ENCODE assay signal across 17 cellular contexts in the genomic region with DNA sequence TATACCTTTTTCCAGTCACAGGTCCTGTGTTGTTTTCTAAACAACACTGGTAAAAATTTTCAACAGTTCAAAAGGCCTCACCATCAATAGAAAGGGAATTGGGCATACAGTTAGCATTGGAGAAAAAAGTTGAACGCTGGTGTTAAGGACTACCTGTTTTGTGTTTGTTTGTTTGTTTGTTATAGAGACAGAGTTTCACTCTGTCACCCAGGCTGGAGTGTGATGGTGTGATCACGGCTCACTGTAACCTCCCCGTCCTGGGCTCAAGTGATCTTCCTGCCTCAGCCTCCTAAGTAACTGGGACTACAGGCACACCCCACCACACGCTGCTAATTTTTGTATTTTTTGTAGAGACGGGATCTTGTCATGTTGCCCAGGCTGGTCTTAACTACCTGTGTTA.
DNase-seq lines count a peak whose midpoint lies in the region; ATAC-seq and TF ChIP-seq lines count a peak whose summit lies in the region.
"Had no signal": no experiment of that assay in that cellular context is flagged by ENCODE, and none has a peak within 500 bp of the region (broad histone marks: within the 10 kb centered on the region; RNA-seq: fewer than 3 reads in every experiment).

No MANE protein-coding gene starts in this region.

- no peak overlapping the region for H3K4me3 ChIP-seq in CD8-positive, alpha-beta T cell (ENCODE audit: low read depth, low read length)

- no peak for TF ChIP-seq CTCF in CD8-positive, alpha-beta T cell (IDR thresholded peaks at IDR 0.05)
- TF ChIP-seq CTCF in glutamatergic neuron (IDR thresholded peaks at IDR 0.05; ENCODE audit: partially characterized antibody, unreplicated experiment): no peak
- TF ChIP-seq CTCF in osteocyte (IDR thresholded peaks at IDR 0.05): no peak

- peaks cover 14% of the 10 kb centered on the region for H3K4me1 ChIP-seq in CD8-positive, alpha-beta T cell (ENCODE audit: insufficient read depth, low read length)

- H3K9me3 ChIP-seq in CD8-positive, alpha-beta T cell (ENCODE audit: low read length): no peaks in the 10 kb centered on the region
- H3K9me3 ChIP-seq: ascending aorta, ovary had no signal

- intact Hi-C loops in CD8-positive, alpha-beta T cell (cut with DNase I, micrococcal nuclease): no loop called here
- intact Hi-C loops in Right ventricle myocardium superior (cut with DNase I): loop anchor here (5.0 kb wide), 1 partner anchor 101 kb away; no protein-coding TSS in a partner anchor

- POLR2A ChIA-PET in CD8-positive, alpha-beta T cell (lab: Charles Lee): no interaction called here
- POLR2A ChIA-PET in T-cell (lab: Charles Lee): no interaction called here

- no peaks in the 10 kb centered on the region for H3K9me3 Mint-ChIP-seq in CD8-positive, alpha-beta T cell
- H3K9me3 Mint-ChIP-seq in T-cell: peaks cover 0 to 4% (median 0%) of the 10 kb centered on the region in 3 donors
- no peaks in the 10 kb centered on the region for H3K9me3 Mint-ChIP-seq in glutamatergic neuron (ENCODE audit: unreplicated experiment)
- peaks cover 4% of the 10 kb centered on the region for H3K9me3 Mint-ChIP-seq in osteocyte (ENCODE audit: unreplicated experiment)
- H3K9me3 Mint-ChIP-seq: activated CD8-positive, alpha-beta T cell treated with anti-CD3 and anti-CD28 coated beads for 36 hours had no signal

- H3K4me3 Mint-ChIP-seq in CD8-positive, alpha-beta T cell: peak overlapping the region; percentile 49
- peak overlapping the region; percentile 29 to 80 (median 44) for H3K4me3 Mint-ChIP-seq in T-cell
- peak overlapping the region; percentile 85 for H3K4me3 Mint-ChIP-seq in glutamatergic neuron (ENCODE audit: unreplicated experiment)
- H3K4me3 Mint-ChIP-seq in osteocyte (ENCODE audit: unreplicated experiment): peak overlapping the region; percentile 75

- no peak overlapping the region for H3K27ac Mint-ChIP-seq in CD8-positive, alpha-beta T cell
- no peak overlapping the region for H3K27ac Mint-ChIP-seq in T-cell
- H3K27ac Mint-ChIP-seq in glutamatergic neuron (ENCODE audit: unreplicated experiment): no peak overlapping the region
- peak overlapping the region; percentile 96 for H3K27ac Mint-ChIP-seq in osteocyte (ENCODE audit: unreplicated experiment)
- H3K27ac Mint-ChIP-seq: activated CD8-positive, alpha-beta T cell treated with anti-CD3 and anti-CD28 coated beads for 36 hours had no signal

- no peak overlapping the region for H3K27ac ChIP-seq in CD8-positive, alpha-beta T cell (ENCODE audit: low read depth, low read length)
- H3K27ac ChIP-seq: ovary had no signal

- CTCF ChIA-PET in CD8-positive, alpha-beta T cell (lab: Charles Lee): no interaction called here
- CTCF ChIA-PET in T-cell (lab: Charles Lee): no interaction called here

- peaks cover 65% of the 10 kb centered on the region for H3K27me3 Mint-ChIP-seq in CD8-positive, alpha-beta T cell (ENCODE audit: low read depth)
- H3K27me3 Mint-ChIP-seq in T-cell (peaks cover 61 to 71% of the 10 kb centered on the region in 2 donors), glutamatergic neuron (ENCODE audit: unreplicated experiment) (peaks cover 11% of the 10 kb centered on the region), osteocyte (ENCODE audit: unreplicated experiment) (no peaks in the 10 kb centered on the region)

- H3K36me3 ChIP-seq in CD8-positive, alpha-beta T cell (ENCODE audit: insufficient read depth, low read length): no peaks in the 10 kb centered on the region
- H3K36me3 ChIP-seq: ascending aorta, ovary had no signal

- H3K4me1 Mint-ChIP-seq in CD8-positive, alpha-beta T cell (ENCODE audit: low read depth): peaks cover 28% of the 10 kb centered on the region
- H3K4me1 Mint-ChIP-seq in T-cell: peaks cover 16 to 30% (median 22%) of the 10 kb centered on the region in 3 donors
- H3K4me1 Mint-ChIP-seq in glutamatergic neuron (ENCODE audit: low read depth, unreplicated experiment): peaks cover 14% of the 10 kb centered on the region
- H3K4me1 Mint-ChIP-seq in osteocyte (ENCODE audit: unreplicated experiment): peaks cover 57% of the 10 kb centered on the region

- no peak for ATAC-seq in CD8-positive, alpha-beta T cell
- ATAC-seq in T-cell (replicated peaks in 1 of 4): no peak
- ATAC-seq in Right ventricle myocardium superior (ENCODE audit: poor library complexity): no peak
- ATAC-seq: activated CD8-positive, alpha-beta T cell treated with anti-CD3 and anti-CD28 coated beads for 36 hours; HepG2; sciatic nerve had no signal

- DNase-seq in CD8-positive, alpha-beta T cell: no peak
- no peak for DNase-seq in T-cell
- DNase-seq in glutamatergic neuron: no peak
- DNase-seq in osteocyte (ENCODE audit: extremely low spot score, unreplicated experiment): no peak
- DNase-seq in NCI-H82 treated with DMSO at 0.1 percent for 48 hours (lab: John Stamatoyannopoulos, UW; ENCODE audit: unreplicated experiment): no peak
- DNase-seq in NCI-H2107 treated with DMSO at 0.1 percent for 48 hours (lab: John Stamatoyannopoulos, UW; ENCODE audit: unreplicated experiment): no peak
- DNase-seq in Right ventricle myocardium superior: no peak
- DNase-seq: activated CD8-positive, alpha-beta T cell treated with anti-CD3 and anti-CD28 coated beads for 36 hours; activated naive CD4-positive, alpha-beta T cell treated with Interleukin-2 at 50 U/mL for 16 hours; cerebellar nuclear complex; effector CD8-positive, alpha-beta T cell; NCI-H2081 treated with DMSO at 0.1 percent for 48 hours; NCI-H510A; ovary had no signal

- H3K27me3 ChIP-seq in CD8-positive, alpha-beta T cell (ENCODE audit: insufficient read depth, low read length): peaks cover 20% of the 10 kb centered on the region
- H3K27me3 ChIP-seq: ascending aorta, ovary had no signal

- H3K36me3 Mint-ChIP-seq in CD8-positive, alpha-beta T cell: no peaks in the 10 kb centered on the region
- H3K36me3 Mint-ChIP-seq in T-cell: no peaks in the 10 kb centered on the region
- peaks cover 5% of the 10 kb centered on the region for H3K36me3 Mint-ChIP-seq in glutamatergic neuron (ENCODE audit: unreplicated experiment)
- peaks cover 16% of the 10 kb centered on the region for H3K36me3 Mint-ChIP-seq in osteocyte (ENCODE audit: unreplicated experiment)
